Comparison of ENCODE assay signal across 8 cellular contexts in genomic region chr16:30183236-30183960, GRCh38. TPM values are rescaled to one million over a fixed set of nuclear protein-coding genes. Genes with fewer than 3 reads are reported as not detected.
DNase-seq lines count a peak whose midpoint lies in the region; ATAC-seq, FAIRE-seq and TF ChIP-seq lines count a peak whose summit lies in the region.

TSS of gene CORO1A (plus strand) at chr16:30183602. CDS start at chr16:30185210, 1,608 bp downstream.

- intact Hi-C loops in head of caudate nucleus (cut with DNase I): no loop called here
- intact Hi-C loops in testis (cut with DNase I; ENCODE audit: low total_unique reads): no loop called here

- H3K9ac ChIP-seq in Karpas-422 (ENCODE audit: low read length): peak within 1 kb of the TSS; percentile 100
- H3K9ac ChIP-seq in SK-N-MC (ENCODE audit: insufficient read length): peak within 1 kb of the TSS; percentile 46

- DNase-seq in D721Med (ENCODE audit: insufficient read length, low spot score): peak; percentile 86
- DNase-seq in Karpas-422: peak; percentile 95
- peak; percentile 24 for DNase-seq in SK-N-MC (ENCODE audit: low read depth, low spot score)
- peak; percentile 91 for DNase-seq in activated naive CD4-positive, alpha-beta T cell treated with anti-CD3 and anti-CD28 coated beads, Interleukin-2, amount 10 ng/mL, durations not matched to agents 7 days and 5 days
- DNase-seq in head of caudate nucleus: peak; percentile 75 to 97 (median 91)
- DNase-seq in osteocyte (ENCODE audit: extremely low spot score, unreplicated experiment): peak; percentile 93
- peak; percentile 89 for DNase-seq in testis

- H3K4me2 ChIP-seq in Karpas-422 (ENCODE audit: low read depth, low read length, poor library complexity, severe bottlenecking): peak within 1 kb of the TSS; percentile 89

- H3K4me1 ChIP-seq in Karpas-422 (ENCODE audit: low read length) (peaks cover 37% of the 10 kb centered on the region), testis (no peaks in the 10 kb centered on the region)

- peak within 1 kb of the TSS; percentile 98 for H3K27ac Mint-ChIP-seq in activated naive CD4-positive, alpha-beta T cell treated with anti-CD3 and anti-CD28 coated beads, Interleukin-2, amount 10 ng/mL, durations not matched to agents 7 days and 5 days
- peak within 1 kb of the TSS; percentile 52 for H3K27ac Mint-ChIP-seq in osteocyte (ENCODE audit: unreplicated experiment)

- peaks cover 5% of the 10 kb centered on the region for H3K27me3 Mint-ChIP-seq in activated naive CD4-positive, alpha-beta T cell treated with anti-CD3 and anti-CD28 coated beads, Interleukin-2, amount 10 ng/mL, durations not matched to agents 7 days and 5 days
- no peaks in the 10 kb centered on the region for H3K27me3 Mint-ChIP-seq in osteocyte (ENCODE audit: unreplicated experiment)

- TF ChIP-seq CTCF in D721Med (IDR thresholded peaks at IDR 0.05; ENCODE audit: insufficient read depth, missing control alignments): no peak
- no peak for TF ChIP-seq CTCF in osteocyte (IDR thresholded peaks at IDR 0.05)
- TF ChIP-seq CTCF in testis (IDR thresholded peaks at IDR 0.05): no peak

- peak within 1 kb of the TSS; percentile 100 for H3K4me3 ChIP-seq in Karpas-422 (ENCODE audit: low read length)
- peak within 1 kb of the TSS; percentile 88 for H3K4me3 ChIP-seq in SK-N-MC
- peak within 1 kb of the TSS; percentile 44 to 46 for H3K4me3 ChIP-seq in testis

- no peaks in the 10 kb centered on the region for H3K9me2 ChIP-seq in Karpas-422 (replicated peaks; ENCODE audit: insufficient read depth, low read length)

- peak within 1 kb of the TSS; percentile 100 for H3K4me3 Mint-ChIP-seq in activated naive CD4-positive, alpha-beta T cell treated with anti-CD3 and anti-CD28 coated beads, Interleukin-2, amount 10 ng/mL, durations not matched to agents 7 days and 5 days
- peak within 1 kb of the TSS; percentile 84 for H3K4me3 Mint-ChIP-seq in osteocyte (ENCODE audit: unreplicated experiment)

- H3K9me3 ChIP-seq in Karpas-422 (ENCODE audit: low read length) (no peaks in the 10 kb centered on the region), SK-N-MC (ENCODE audit: low read depth, low read length) (no peaks in the 10 kb centered on the region), testis (no peaks in the 10 kb centered on the region)

- no peak for FAIRE-seq in D721Med (lab: Jason Lieb, UNC)

- 0 to 1% methylated on average over 34 to 73 of the region's 73 CpGs for WGBS in testis, 2 donors

- H3K27me3 ChIP-seq in Karpas-422 (ENCODE audit: low read length) (no peaks in the 10 kb centered on the region), testis (no peaks in the 10 kb centered on the region)

- H3K9me3 Mint-ChIP-seq in activated naive CD4-positive, alpha-beta T cell treated with anti-CD3 and anti-CD28 coated beads, Interleukin-2, amount 10 ng/mL, durations not matched to agents 7 days and 5 days: no peaks in the 10 kb centered on the region
- H3K9me3 Mint-ChIP-seq in osteocyte (ENCODE audit: unreplicated experiment): no peaks in the 10 kb centered on the region

- H3K27ac ChIP-seq in Karpas-422 (ENCODE audit: low read length) (peak within 1 kb of the TSS; percentile 99), SK-N-MC (no peak within 1 kb of the TSS), testis (peak within 1 kb of the TSS in 1 of 2 donors; percentile 63)

- peak within 1 kb of the TSS; percentile 88 for H2AFZ ChIP-seq in Karpas-422 (ENCODE audit: low read length)

- peaks cover 34% of the 10 kb centered on the region for H3K4me1 Mint-ChIP-seq in activated naive CD4-positive, alpha-beta T cell treated with anti-CD3 and anti-CD28 coated beads, Interleukin-2, amount 10 ng/mL, durations not matched to agents 7 days and 5 days
- H3K4me1 Mint-ChIP-seq in osteocyte (ENCODE audit: unreplicated experiment): peaks cover 5% of the 10 kb centered on the region

- CTCF ChIA-PET in activated naive CD4-positive, alpha-beta T cell treated with anti-CD3 and anti-CD28 coated beads, Interleukin-2, amount 10 ng/mL, durations not matched to agents 7 days and 5 days (lab: Charles Lee): interaction anchor here (0.9 kb wide), 1 partner anchor 91 kb away, joined by 4 read pairs; the partner anchor contains the start of gene TBX6

- H3K36me3 Mint-ChIP-seq in activated naive CD4-positive, alpha-beta T cell treated with anti-CD3 and anti-CD28 coated beads, Interleukin-2, amount 10 ng/mL, durations not matched to agents 7 days and 5 days: peaks cover 42% of the 10 kb centered on the region
- no peaks in the 10 kb centered on the region for H3K36me3 Mint-ChIP-seq in osteocyte (ENCODE audit: unreplicated experiment)

- 0 out of 2 replicates have a peak, but pooled peaks cover 3% of the 10 kb centered on the region for H4K20me1 ChIP-seq in Karpas-422 (ENCODE audit: insufficient read depth, low read depth, low read length)

- H3K36me3 ChIP-seq in Karpas-422 (ENCODE audit: insufficient read depth, low read length) (peaks cover 23% of the 10 kb centered on the region), SK-N-MC (ENCODE audit: insufficient read depth, low read length) (no peaks in the 10 kb centered on the region), testis (ENCODE audit: low read depth, missing control alignments) (no peaks in the 10 kb centered on the region)

- peaks cover 37% of the 10 kb centered on the region for H3K79me2 ChIP-seq in Karpas-422 (ENCODE audit: low read length)

- peak; percentile 43 for ATAC-seq in GM21528 (IDR thresholded peaks at IDR 0.05; ENCODE audit: low FRiP score, unreplicated experiment)

- TF ChIP-seq POLR2A in testis (IDR thresholded peaks at IDR 0.05): no peak

RNA-seq across cellular contexts. Expression of gene CORO1A, which starts in this region (rescaled TPM):
- total RNA-seq in Karpas-422 (2014; rRNA removed; shearing (Covaris generic); ENCODE audit: low replicate concordance): 362 and 820 TPM in 2 replicates
- total RNA-seq in osteocyte: 0.97 and 3.2 TPM in 2 replicates
- 1 to 10 TPM; 4.4 to 9.6 TPM for total RNA-seq in testis
- 19.7 TPM for polyA plus RNA-seq in testis (ENCODE audit: insufficient read depth, low read depth, low replicate concordance)

Comparison
In these comparisons a context has a peak if more than half of its experiments do, and no peak if none do; other contexts are left out.
1. RNA of gene CORO1A (total RNA-seq): 362 to 820 TPM in Karpas-422; 4.4 to 9.6 TPM in testis and 0.97 to 3.2 TPM in osteocyte; every median in the first group is over 10 times any median in the second.
2. DNase-seq: peak in every context shown above with its lines; median percentile 95 in Karpas-422; 93 in osteocyte; 91 in activated naive CD4-positive, alpha-beta T cell treated with anti-CD3 and anti-CD28 coated beads, Interleukin-2, amount 10 ng/mL, durations not matched to agents 7 days and 5 days; 91 in head of caudate nucleus; 89 in testis; 86 in D721Med; 24 in SK-N-MC.
3. H3K4me3 ChIP-seq: peak in every context shown above with its lines; median percentile 100 in Karpas-422; 88 in SK-N-MC; 45 in testis.